Comparison of ENCODE assay signal across 8 cellular contexts in genomic region chr14:35045798-35046047, GRCh38. TPM values are rescaled to one million over a fixed set of nuclear protein-coding genes. Genes with fewer than 3 reads are reported as not detected.
DNase-seq lines count a peak whose midpoint lies in the region; ATAC-seq and TF ChIP-seq lines count a peak whose summit lies in the region.

No MANE protein-coding gene starts in this region.

- POLR2A ChIA-PET in AG04450 (lab: Yijun Ruan, JAX): interaction anchor here (0.5 to 1.8 kb wide), 12 partner anchors 11 to 359 kb away, joined by 3 to 6 read pairs (median 4); partner anchors contain the start of genes BAZ1A, NFKBIA and PSMA6

- CTCF ChIA-PET in AG04450 (lab: Charles Lee): interaction anchor here (0.7 kb wide), 1 partner anchor 376 kb away, joined by 3 read pairs; no protein-coding TSS in a partner anchor

- peak overlapping the region; percentile 85 for H3K4me3 ChIP-seq in AG04450 (ENCODE audit: low read depth, low read length)
- peak overlapping the region; percentile 71 for H3K4me3 ChIP-seq in HUES64 (ENCODE audit: low read length)
- H3K4me3 ChIP-seq in muscle layer of duodenum (ENCODE audit: low read depth in 1 of 2, low read length in 2 of 2): peak overlapping the region; percentile 89 to 94

- DNase-seq in AG04450 (ENCODE audit: low read depth, low spot score) (no peak), caudate nucleus (lab: John Stamatoyannopoulos, UW) (no peak), COLO829 (ENCODE audit: low spot score) (no peak), HuH-7 (ENCODE audit: low spot score) (no peak)
- no peak for DNase-seq in activated effector memory CD4-positive, alpha-beta T cell treated with anti-CD3 and anti-CD28 coated beads, Interleukin-2, amount 50 U/mL, for 16 hours

- H3K9ac ChIP-seq in HUES64 (ENCODE audit: low read depth, low read length): peak overlapping the region; percentile 67

- no peak for TF ChIP-seq CTCF in AG04450 (IDR thresholded peaks at IDR 0.05; ENCODE audit: low read depth, low read length)

- ATAC-seq in HG02763 (IDR thresholded peaks at IDR 0.05; ENCODE audit: unreplicated experiment): no peak

- peak overlapping the region; percentile 96 for H3K27ac ChIP-seq in AG04450 (ENCODE audit: low read depth, low read length)
- peak overlapping the region; percentile 3; the same call in 1 of the 2 replicates for H3K27ac ChIP-seq in HUES64 (ENCODE audit: low read depth, low read length)
- peak overlapping the region; percentile 99 for H3K27ac ChIP-seq in caudate nucleus (ENCODE audit: low read depth, low read length)
- peak overlapping the region; percentile 100 for H3K27ac ChIP-seq in muscle layer of duodenum (ENCODE audit: low read length)

- WGBS in HUES64: under 1% methylated on average over 6 of the region's 6 CpGs

- H3K4me1 ChIP-seq in HUES64 (ENCODE audit: insufficient read depth, low read length): 0 out of 2 replicates have a peak, but pooled peaks cover 3% of the 10 kb centered on the region
- peaks cover 6% of the 10 kb centered on the region in 2 donors for H3K4me1 ChIP-seq in muscle layer of duodenum (ENCODE audit: control insufficient read depth in 1 of 2, insufficient read depth in 2 of 2, low read length in 2 of 2)

- H3K9me3 ChIP-seq in AG04450 (ENCODE audit: control insufficient read depth, insufficient read depth, low read length): no peaks in the 10 kb centered on the region
- no peaks in the 10 kb centered on the region for H3K9me3 ChIP-seq in HUES64 (ENCODE audit: insufficient read depth, low read depth, low read length)
- H3K9me3 ChIP-seq in muscle layer of duodenum (ENCODE audit: control insufficient read depth in 1 of 2, low read length in 2 of 2): no peaks in the 10 kb centered on the region

- H3K27me3 ChIP-seq in AG04450 (ENCODE audit: control insufficient read depth, insufficient read depth, low read length) (no peaks in the 10 kb centered on the region), HUES64 (ENCODE audit: insufficient read depth, low read length) (no peaks in the 10 kb centered on the region), muscle layer of duodenum (ENCODE audit: low read depth, low read length) (no peaks in the 10 kb centered on the region)

- H3K36me3 ChIP-seq in HUES64 (ENCODE audit: insufficient read depth, low read length) (peaks cover 6% of the 10 kb centered on the region; the same call in 1 of the 2 replicates), muscle layer of duodenum (ENCODE audit: control insufficient read depth in 1 of 2, insufficient read depth in 2 of 2, low read length in 2 of 2) (peaks cover 0 to 5% of the 10 kb centered on the region in 2 donors)

RNA-seq across cellular contexts. Expression of gene FAM177A1, which starts 0.3 kb away (rescaled TPM):
- 44.1 and 54.0 TPM in 2 replicates for polyA plus RNA-seq in AG04450 (2011; rRNA removed)
- 10.8 and 18.9 TPM in 2 replicates for polyA minus RNA-seq in AG04450 (2011; rRNA and poly(A)+ RNA removed)
- 22.5 TPM for polyA plus RNA-seq in HUES64 (2013, experiment 1 of 2)
- 28.3 TPM for polyA plus RNA-seq in HUES64 (2013, experiment 2 of 2)

Comparison
In these comparisons a context has a peak if more than half of its experiments do, and no peak if none do; other contexts are left out.
1. H3K27ac ChIP-seq: peak in every context shown above with its lines; median percentile 100 in muscle layer of duodenum; 99 in caudate nucleus; 96 in AG04450; 3 in HUES64.